4 cellular contexts compared by ENCODE assay signal in the genomic region with DNA sequence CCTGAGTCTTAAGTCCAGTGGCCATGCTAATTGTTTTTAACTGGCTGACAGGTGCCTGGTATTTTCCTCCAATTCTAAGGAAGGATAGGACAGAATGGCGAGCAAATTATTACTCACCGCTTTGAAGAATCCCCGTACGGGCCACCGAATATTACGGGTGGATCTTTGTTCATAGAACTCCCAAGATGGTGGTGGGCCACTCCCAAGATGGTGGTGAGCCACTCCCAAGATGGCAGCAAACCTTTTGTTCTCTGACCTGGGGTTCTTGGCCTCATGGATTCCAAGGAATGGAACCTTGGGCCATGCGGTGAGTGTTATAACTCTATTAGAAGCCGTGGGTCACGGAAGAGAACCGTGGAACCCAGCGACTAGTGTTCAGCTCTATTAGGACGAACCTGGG. TPM values are rescaled to one million over a fixed set of nuclear protein-coding genes. Genes with fewer than 3 reads are reported as not detected.
"Had no signal": no experiment of that assay in that cellular context is flagged by ENCODE, and none has a peak within 500 bp of the region (broad histone marks: within the 10 kb centered on the region; RNA-seq: fewer than 3 reads in every experiment).

No MANE protein-coding gene starts in this region.

RNA-seq across cellular contexts. Expression of gene ADH4, which starts 34.8 kb away (rescaled TPM):
- total RNA-seq: HT-29, HT1080, IMR-90 had no signal
- polyA plus RNA-seq: IgD-negative memory B cell, IMR-90 had no signal
